ENCODE assay signal across 8 cellular contexts in genomic region chr19:4803736-4804695, GRCh38. TPM values are rescaled to one million over a fixed set of nuclear protein-coding genes. Genes with fewer than 3 reads are reported as not detected.
A peak's percentile ranks its signal among the peaks of the same experiment; 100 is the strongest.
DNase-seq lines count a peak whose midpoint lies in the region; ATAC-seq, FAIRE-seq and TF ChIP-seq lines count a peak whose summit lies in the region.

No MANE protein-coding gene starts in this region.

- H3K9me3 ChIP-seq in Loucy (ENCODE audit: insufficient read depth, low read depth, low read length) (no peaks in the 10 kb centered on the region), astrocyte (ENCODE audit: insufficient read depth, low read depth, low read length) (no peaks in the 10 kb centered on the region)

- H3K27ac ChIP-seq in astrocyte (ENCODE audit: low read depth, low read length) = no peak overlapping the region

- no peaks in the 10 kb centered on the region for H4K20me1 ChIP-seq in Loucy (ENCODE audit: insufficient read depth, low read length, poor library complexity, severe bottlenecking)
- no peaks in the 10 kb centered on the region for H4K20me1 ChIP-seq in astrocyte (ENCODE audit: insufficient read depth, low read length)

- H3K4me3 ChIP-seq in Loucy (ENCODE audit: low read length, poor library complexity, severe bottlenecking) (no peak overlapping the region), astrocyte (ENCODE audit: insufficient read depth, low read depth, low read length) (no peak overlapping the region)

- no peaks in the 10 kb centered on the region for H3K27me3 ChIP-seq in Loucy (ENCODE audit: insufficient read depth, low read length, poor library complexity, severe bottlenecking)
- H3K27me3 ChIP-seq in astrocyte (ENCODE audit: insufficient read depth, low read length) = no peaks in the 10 kb centered on the region

- H3K36me3 ChIP-seq in Loucy (ENCODE audit: insufficient read depth, low read length) (no peaks in the 10 kb centered on the region), astrocyte (ENCODE audit: insufficient read depth, low read length) (no peaks in the 10 kb centered on the region)

- H3K36me3 Mint-ChIP-seq in astrocyte (ENCODE audit: low read depth, unreplicated experiment) = no peaks in the 10 kb centered on the region

- no peaks in the 10 kb centered on the region for H3K79me2 ChIP-seq in Loucy (ENCODE audit: insufficient read depth, low read length)
- no peaks in the 10 kb centered on the region for H3K79me2 ChIP-seq in astrocyte (ENCODE audit: insufficient read depth, low read length)

- H3K4me3 Mint-ChIP-seq in astrocyte (ENCODE audit: unreplicated experiment) = no peak overlapping the region

- H3K9me3 Mint-ChIP-seq in astrocyte (ENCODE audit: unreplicated experiment) = no peaks in the 10 kb centered on the region

- peak; percentile 74 for DNase-seq in GM03348 (ENCODE audit: low spot score)
- peak; percentile 1 for DNase-seq in T1000 (lab: John Stamatoyannopoulos, UW)
- peak; percentile 9 for DNase-seq in astrocyte (ENCODE audit: low read depth)
- DNase-seq in iPS-NIHi7 (ENCODE audit: extremely low spot score) = peak; percentile 90
- DNase-seq in stimulated activated CD4-positive, alpha-beta T cell treated with anti-CD3 and anti-CD28 coated beads, Interleukin-4, amount 100 ng/mL, for 4 hours = peak; percentile 53 to 58

- H3K9ac ChIP-seq in Loucy (ENCODE audit: low read depth, low read length, poor library complexity, severe bottlenecking) = no peak overlapping the region
- H3K9ac ChIP-seq in astrocyte (ENCODE audit: low read length) = no peak overlapping the region

- H3K4me2 ChIP-seq in Loucy (ENCODE audit: low read depth, low read length, poor library complexity, severe bottlenecking) (no peak overlapping the region), astrocyte (ENCODE audit: low read length) (no peak overlapping the region)

- no peaks in the 10 kb centered on the region for H3K4me1 Mint-ChIP-seq in astrocyte (ENCODE audit: low read depth, unreplicated experiment)

- no peaks in the 10 kb centered on the region for H3K9me2 ChIP-seq in Loucy (replicated peaks; ENCODE audit: low read depth, low read length)

- H3K27ac Mint-ChIP-seq in astrocyte (ENCODE audit: unreplicated experiment) = no peak overlapping the region

- ATAC-seq in HG02840 (IDR thresholded peaks at IDR 0.05; ENCODE audit: low FRiP score, unreplicated experiment) (no peak), HG03469 (IDR thresholded peaks at IDR 0.05; ENCODE audit: unreplicated experiment) (no peak)

- H3F3A ChIP-seq in Loucy (ENCODE audit: low read depth) = no peaks in the 10 kb centered on the region

- peak overlapping the region; percentile 71 for H2AFZ ChIP-seq in Loucy (ENCODE audit: low read length)
- H2AFZ ChIP-seq in astrocyte (ENCODE audit: low read depth, low read length) = no peak overlapping the region

- peak; percentile 96 for TF ChIP-seq CTCF in Loucy (conservative IDR thresholded peaks at IDR 0.05; ENCODE audit: low read length)
- peak; percentile 62 for TF ChIP-seq CTCF in astrocyte (IDR thresholded peaks at IDR 0.05; ENCODE audit: insufficient read depth, low read depth, low read length)

- no peaks in the 10 kb centered on the region for H3K27me3 Mint-ChIP-seq in astrocyte (ENCODE audit: low read depth, unreplicated experiment)

- no peak for FAIRE-seq in astrocyte (lab: Jason Lieb, UNC)

- H3K4me1 ChIP-seq in Loucy (ENCODE audit: insufficient read depth, low read length, poor library complexity, severe bottlenecking) (no peaks in the 10 kb centered on the region), astrocyte (ENCODE audit: insufficient read depth, low read length) (no peaks in the 10 kb centered on the region)

RNA-seq across cellular contexts. Expression of gene FEM1A, which starts 12.5 kb away (rescaled TPM):
- 12.0 and 12.6 TPM in 2 replicates for total RNA-seq in astrocyte

RNA-seq across cellular contexts. Expression of gene TICAM1, which starts 27.5 kb away (rescaled TPM):
- 10.0 TPM in 2 replicates for total RNA-seq in astrocyte

Comparison
In these comparisons a context has a peak if more than half of its experiments do, and no peak if none do; other contexts are left out.
1. DNase-seq: peak in every context shown above with its lines; median percentile 90 in iPS-NIHi7; 74 in GM03348; 56 in stimulated activated CD4-positive, alpha-beta T cell treated with anti-CD3 and anti-CD28 coated beads, Interleukin-4, amount 100 ng/mL, for 4 hours; 9 in astrocyte; 1 in T1000.